Comparison of ENCODE assay signal across 25 cellular contexts in the genomic region with DNA sequence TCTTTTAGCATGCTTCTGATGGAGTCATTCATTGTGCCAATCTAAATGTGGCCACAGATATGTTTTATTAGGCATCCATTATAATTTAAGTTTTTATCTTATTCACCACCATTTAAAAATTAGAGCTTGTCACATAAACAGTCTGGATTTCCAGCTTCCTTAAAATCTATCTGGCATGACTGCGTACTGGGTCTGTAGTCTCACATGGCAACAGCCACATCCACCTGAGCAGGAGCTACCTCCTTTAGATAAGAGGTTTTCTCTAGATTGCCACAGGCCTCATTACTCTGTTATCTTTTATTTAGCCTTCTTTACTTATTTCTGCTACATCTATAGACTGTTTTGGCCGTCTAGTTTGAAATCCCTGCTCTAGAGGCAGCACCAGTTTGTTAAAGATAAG. TPM values are rescaled to one million over a fixed set of nuclear protein-coding genes. Genes with fewer than 3 reads are reported as not detected.
"Had no signal": no experiment of that assay in that cellular context is flagged by ENCODE, and none has a peak within 500 bp of the region (broad histone marks: within the 10 kb centered on the region; RNA-seq: fewer than 3 reads in every experiment).

No MANE protein-coding gene starts in this region.

- DNase-seq: activated B cell treated with CpG ODN at 0.5 μM for 24 hours; activated CD4-positive, alpha-beta memory T cell treated with anti-CD3 and anti-CD28 coated beads, Interleukin-2, amount 10 ng/mL, durations not matched to agents 7 days and 5 days; activated CD4-positive, alpha-beta T cell treated with anti-CD3 and anti-CD28 coated beads, Interleukin-2, amount 10 ng/mL, durations not matched to agents 7 days and 5 days; activated gamma-delta T cell; activated naive CD4-positive, alpha-beta T cell treated with anti-CD3 and anti-CD28 coated beads for 36 hours; activated naive CD8-positive, alpha-beta T cell treated with anti-CD3 and anti-CD28 coated beads for 36 hours; activated T-cell treated with anti-CD3 and anti-CD28 coated beads for 4 hours; activated T-cell treated with anti-CD3 and anti-CD28 coated beads, Interleukin-2, amount 50 U/mL, for 48 hours; brain microvascular endothelial cell; Kasumi-1; NCI-H1105 treated with DMSO at 0.1 percent for 48 hours; NCI-H1436 treated with DMSO at 0.1 percent for 48 hours; NCI-H187; NCI-H2081; NCI-H446; NCI-H524; NCI-H748 treated with DMSO at 0.1 percent for 48 hours; Right ventricle myocardium superior; RPMI8226; SJCRH30; T-helper 9 cell had no signal

- H3K27ac Mint-ChIP-seq: activated B cell treated with CpG ODN at 0.5 μM for 24 hours; activated CD4-positive, alpha-beta memory T cell treated with anti-CD3 and anti-CD28 coated beads, Interleukin-2, amount 10 ng/mL, durations not matched to agents 7 days and 5 days; activated CD4-positive, alpha-beta T cell treated with anti-CD3 and anti-CD28 coated beads, Interleukin-2, amount 10 ng/mL, durations not matched to agents 7 days and 5 days; activated naive CD4-positive, alpha-beta T cell treated with anti-CD3 and anti-CD28 coated beads for 36 hours; activated naive CD8-positive, alpha-beta T cell treated with anti-CD3 and anti-CD28 coated beads for 36 hours; T-helper 1 cell treated with Interleukin-12 subunit alpha and Interleukin-12 subunit beta and Interleukin-4 antibody, amounts not matched to agents 30 μg/mL and 1 μg/mL, for 36 hours had no signal

- H3K4me3 ChIP-seq: cardiac muscle cell, SJCRH30 had no signal

- H3K4me3 Mint-ChIP-seq: activated B cell treated with CpG ODN at 0.5 μM for 24 hours; activated CD4-positive, alpha-beta memory T cell treated with anti-CD3 and anti-CD28 coated beads, Interleukin-2, amount 10 ng/mL, durations not matched to agents 7 days and 5 days; activated CD4-positive, alpha-beta T cell treated with anti-CD3 and anti-CD28 coated beads, Interleukin-2, amount 10 ng/mL, durations not matched to agents 7 days and 5 days; activated naive CD4-positive, alpha-beta T cell treated with anti-CD3 and anti-CD28 coated beads for 36 hours; activated naive CD8-positive, alpha-beta T cell treated with anti-CD3 and anti-CD28 coated beads for 36 hours; activated T-helper 17 cell treated with anti-CD3 and anti-CD28 coated beads, Interleukin-2, amount 50 U/mL, for 72 hours; T-helper 1 cell treated with Interleukin-12 subunit alpha and Interleukin-12 subunit beta and Interleukin-4 antibody, amounts not matched to agents 30 μg/mL and 1 μg/mL, for 36 hours had no signal

- ATAC-seq: activated T-helper 17 cell treated with anti-CD3 and anti-CD28 coated beads, Interleukin-2, amount 50 U/mL, for 72 hours had no signal

- H3K27me3 ChIP-seq: brain microvascular endothelial cell, cardiac muscle cell, SJCRH30 had no signal

- H3K9me3 ChIP-seq: SJCRH30 had no signal

- H3K27me3 Mint-ChIP-seq: activated B cell treated with CpG ODN at 0.5 μM for 24 hours; activated CD4-positive, alpha-beta memory T cell treated with anti-CD3 and anti-CD28 coated beads, Interleukin-2, amount 10 ng/mL, durations not matched to agents 7 days and 5 days; activated CD4-positive, alpha-beta T cell treated with anti-CD3 and anti-CD28 coated beads, Interleukin-2, amount 10 ng/mL, durations not matched to agents 7 days and 5 days; activated naive CD8-positive, alpha-beta T cell treated with anti-CD3 and anti-CD28 coated beads for 36 hours; activated T-helper 17 cell treated with anti-CD3 and anti-CD28 coated beads, Interleukin-2, amount 50 U/mL, for 72 hours had no signal

- H3K4me1 ChIP-seq: SJCRH30 had no signal

- H3K27ac ChIP-seq: brain microvascular endothelial cell, cardiac muscle cell, SJCRH30 had no signal

- H3K9me3 Mint-ChIP-seq: activated B cell treated with CpG ODN at 0.5 μM for 24 hours; activated CD4-positive, alpha-beta memory T cell treated with anti-CD3 and anti-CD28 coated beads, Interleukin-2, amount 10 ng/mL, durations not matched to agents 7 days and 5 days; activated CD4-positive, alpha-beta T cell treated with anti-CD3 and anti-CD28 coated beads, Interleukin-2, amount 10 ng/mL, durations not matched to agents 7 days and 5 days; activated naive CD4-positive, alpha-beta T cell treated with anti-CD3 and anti-CD28 coated beads for 36 hours; activated naive CD8-positive, alpha-beta T cell treated with anti-CD3 and anti-CD28 coated beads for 36 hours; activated T-helper 17 cell treated with anti-CD3 and anti-CD28 coated beads, Interleukin-2, amount 50 U/mL, for 72 hours; T-helper 1 cell treated with Interleukin-12 subunit alpha and Interleukin-12 subunit beta and Interleukin-4 antibody, amounts not matched to agents 30 μg/mL and 1 μg/mL, for 36 hours had no signal

RNA-seq across cellular contexts. Expression of a gene that starts 29.1 kb away (rescaled TPM):
- total RNA-seq: activated B cell treated with CpG ODN at 0.5 μM for 24 hours; activated naive CD4-positive, alpha-beta T cell treated with anti-CD3 and anti-CD28 coated beads for 36 hours; activated naive CD8-positive, alpha-beta T cell treated with anti-CD3 and anti-CD28 coated beads for 36 hours; OCI-LY7 had no signal
